Comparison of ENCODE assay signal across 19 cellular contexts in genomic region chr4:176400816-176401461, GRCh38.
DNase-seq lines count a peak whose midpoint lies in the region; ATAC-seq and TF ChIP-seq lines count a peak whose summit lies in the region.
"Had no signal": no experiment of that assay in that cellular context is flagged by ENCODE, and none has a peak within 500 bp of the region (broad histone marks: within the 10 kb centered on the region; RNA-seq: fewer than 3 reads in every experiment).

No MANE protein-coding gene starts in this region.

- H2BK5ac ChIP-seq in mesenchymal stem cell (ENCODE audit: low read depth, low read length, poor library complexity, severe bottlenecking), result no peak overlapping the region

- H3K4me3 ChIP-seq in brain microvascular endothelial cell (ENCODE audit: low read depth, low read length) (no peak overlapping the region), mesenchymal stem cell (ENCODE audit: insufficient read depth in 1 of 2, low read depth in 1 of 2, low read length in 2 of 2) (peak overlapping the region in 1 of 2 experiments; percentile 21)
- H3K4me3 ChIP-seq: lower lobe of right lung, neural progenitor cell, vagina had no signal

- H2BK120ac ChIP-seq in mesenchymal stem cell (ENCODE audit: low read depth, low read length), result no peak overlapping the region

- TF ChIP-seq CTCF in brain microvascular endothelial cell (IDR thresholded peaks at IDR 0.05; ENCODE audit: low read depth, low read length, missing control alignments), result no peak

- no peaks in the 10 kb centered on the region for H3K36me3 ChIP-seq in brain microvascular endothelial cell (replicated peaks)
- no peaks in the 10 kb centered on the region for H3K36me3 ChIP-seq in mesenchymal stem cell (ENCODE audit: control insufficient read depth in 1 of 2, insufficient read depth in 2 of 2, low read depth in 1 of 2, low read length in 2 of 2)
- H3K36me3 ChIP-seq: lower lobe of right lung, neural progenitor cell, vagina had no signal

- H3K9ac ChIP-seq in mesenchymal stem cell (ENCODE audit: low read length), result peak overlapping the region; percentile 2
- H3K9ac ChIP-seq: neural progenitor cell had no signal

- no peaks in the 10 kb centered on the region for H3K9me3 ChIP-seq in mesenchymal stem cell (ENCODE audit: control insufficient read depth, low read length)
- H3K9me3 ChIP-seq: lower lobe of right lung, vagina had no signal

- no peak overlapping the region for H2AK5ac ChIP-seq in mesenchymal stem cell (ENCODE audit: low read length, severe bottlenecking)

- H3K23ac ChIP-seq in mesenchymal stem cell (ENCODE audit: low read length in 2 of 2), result no peak overlapping the region

- H3K27ac ChIP-seq in brain microvascular endothelial cell (peak overlapping the region; percentile 89), mesenchymal stem cell (ENCODE audit: low read length, poor library complexity, severe bottlenecking) (peak overlapping the region; percentile 93)
- H3K27ac ChIP-seq: lower lobe of right lung, neural progenitor cell, vagina had no signal

- no peak overlapping the region for H2BK12ac ChIP-seq in mesenchymal stem cell (ENCODE audit: low read length in 2 of 2)

- no peak overlapping the region for H2AFZ ChIP-seq in mesenchymal stem cell (ENCODE audit: low read depth, low read length)
- H2AFZ ChIP-seq: neural progenitor cell had no signal

- H3K18ac ChIP-seq in mesenchymal stem cell (ENCODE audit: low read depth in 1 of 2, low read length in 2 of 2), result no peak overlapping the region

- in situ Hi-C loops in brain microvascular endothelial cell (cut with HindIII; ENCODE audit: low pct_ligation_motif_present, low sequenced_read_pairs), result no loop called here

- H3K4me2 ChIP-seq in mesenchymal stem cell (ENCODE audit: low read length, poor library complexity, severe bottlenecking), result no peak overlapping the region
- H3K4me2 ChIP-seq: neural progenitor cell had no signal

- DNase-seq in EH (ENCODE audit: low read depth), result peak; percentile 90
- peak; percentile 75 for DNase-seq in NCI-H226
- DNase-seq in brain microvascular endothelial cell, result peak; percentile 77
- DNase-seq in mesenchymal stem cell, result peak; percentile 42
- no peak for DNase-seq in activated T-cell treated with anti-CD3 and anti-CD28 coated beads, Interleukin-2, amount 50 U/mL, for 48 hours
- DNase-seq in activated T-cell treated with anti-CD3 and anti-CD28 coated beads, Interleukin-2, amount 50 U/mL, for 1 hour, result no peak
- no peak for DNase-seq in NCI-H1436 treated with DMSO at 0.1 percent for 48 hours (lab: John Stamatoyannopoulos, UW)
- DNase-seq: activated naive CD4-positive, alpha-beta T cell treated with anti-CD3 and anti-CD28 coated beads, Interleukin-2, amount 50 U/mL, for 16 hours; GDM1; GOT3; Karpas-422; lower lobe of right lung; NCI-H2029 treated with DMSO at 0.1 percent for 48 hours; stimulated activated naive CD4-positive, alpha-beta T cell treated with Interleukin-2 at 50 U/mL for 16 hours had no signal

- no peak overlapping the region for H3K14ac ChIP-seq in mesenchymal stem cell (ENCODE audit: low read length in 2 of 2)

- H3K27me3 ChIP-seq in brain microvascular endothelial cell (replicated peaks), result no peaks in the 10 kb centered on the region
- H3K27me3 ChIP-seq in mesenchymal stem cell (ENCODE audit: control insufficient read depth in 1 of 2, insufficient read depth in 1 of 2, low read length in 2 of 2), result no peaks in the 10 kb centered on the region
- H3K27me3 ChIP-seq: neural progenitor cell, vagina had no signal

- no peaks in the 10 kb centered on the region for H3K79me1 ChIP-seq in mesenchymal stem cell (replicated peaks; ENCODE audit: low read length, poor library complexity, severe bottlenecking)

- H3K4me1 ChIP-seq in mesenchymal stem cell (ENCODE audit: control insufficient read depth, insufficient read depth, low read depth, low read length), result no peaks in the 10 kb centered on the region
- H3K4me1 ChIP-seq: lower lobe of right lung, neural progenitor cell, vagina had no signal

- no CpG with 5 or more reads among the region's 1 CpG for WGBS in mesenchymal stem cell

- H2BK15ac ChIP-seq in mesenchymal stem cell (ENCODE audit: low read depth, poor library complexity, severe bottlenecking), result no peak overlapping the region

- H4K91ac ChIP-seq in mesenchymal stem cell (ENCODE audit: low read length), result no peak overlapping the region

- no peak overlapping the region for H3K4ac ChIP-seq in mesenchymal stem cell (ENCODE audit: low read depth in 1 of 2, low read length in 2 of 2)

- ATAC-seq in HG03097 (IDR thresholded peaks at IDR 0.05; ENCODE audit: low FRiP score, unreplicated experiment), result no peak
- ATAC-seq: lower lobe of right lung, sciatic nerve, WTC11 had no signal

- H4K8ac ChIP-seq in mesenchymal stem cell (ENCODE audit: low read length), result no peak overlapping the region

Comparison
In these comparisons a context has a peak if more than half of its experiments do, and no peak if none do; other contexts are left out.
1. DNase-seq: peak in EH (single experiment), NCI-H226 (single experiment), brain microvascular endothelial cell (single experiment) and mesenchymal stem cell (single experiment); none in activated T-cell treated with anti-CD3 and anti-CD28 coated beads, Interleukin-2, amount 50 U/mL, for 48 hours (0 of 2), activated T-cell treated with anti-CD3 and anti-CD28 coated beads, Interleukin-2, amount 50 U/mL, for 1 hour (single experiment) and NCI-H1436 treated with DMSO at 0.1 percent for 48 hours (single experiment).